9 cellular contexts compared by ENCODE assay signal in genomic region chr14:75223664-75224154, GRCh38. TPM values are rescaled to one million over a fixed set of nuclear protein-coding genes. Genes with fewer than 3 reads are reported as not detected.
DNase-seq lines count a peak whose midpoint lies in the region; ATAC-seq, FAIRE-seq and TF ChIP-seq lines count a peak whose summit lies in the region.
"Had no signal": no experiment of that assay in that cellular context is flagged by ENCODE, and none has a peak within 500 bp of the region (broad histone marks: within the 10 kb centered on the region; RNA-seq: fewer than 3 reads in every experiment).

No MANE protein-coding gene starts in this region.

- DNase-seq in EH (ENCODE audit: low read depth) = peak; percentile 73
- DNase-seq in H4 (ENCODE audit: low spot score) = peak; percentile 27
- DNase-seq in OCI-LY7 (ENCODE audit: low spot score) = peak; percentile 79
- DNase-seq in heart left ventricle = peak in 4 of 5 donors; percentile 37 to 64 (median 54)
- no peak for DNase-seq in urothelium cell line (ENCODE audit: low spot score)
- DNase-seq in DMS153 treated with DMSO at 0.1 percent for 48 hours (lab: John Stamatoyannopoulos, UW; ENCODE audit: unreplicated experiment) = no peak
- no peak for DNase-seq in activated CD4-positive, alpha-beta T cell treated with anti-CD3 and anti-CD28 coated beads for 1 hour
- DNase-seq: psoas muscle had no signal

- TF ChIP-seq CTCF in OCI-LY7 (conservative IDR thresholded peaks at IDR 0.05; ENCODE audit: low read length) (no peak), heart left ventricle (IDR thresholded peaks at IDR 0.05) (no peak)

- no peaks in the 10 kb centered on the region for H4K20me1 ChIP-seq in OCI-LY7 (ENCODE audit: insufficient read depth, low read length)

- POLR2A ChIA-PET in OCI-LY7 (lab: Charles Lee) = interaction anchor here (0.6 to 2.4 kb wide), 3 partner anchors 35 to 60 kb away, joined by 3 to 6 read pairs (median 3); no protein-coding TSS in a partner anchor

- H3K9me2 ChIP-seq in OCI-LY7 (ENCODE audit: insufficient read depth, low read length) = no peaks in the 10 kb centered on the region

- TF ChIP-seq POLR2A in heart left ventricle (IDR thresholded peaks at IDR 0.05) = no peak

- peak overlapping the region; percentile 60 for H3K4me2 ChIP-seq in OCI-LY7 (ENCODE audit: low read length)

- H3K4me1 ChIP-seq in OCI-LY7 (ENCODE audit: insufficient read depth, low read length, poor library complexity, severe bottlenecking) (peaks cover 49% of the 10 kb centered on the region), heart left ventricle (peaks cover 0 to 59% (median 0%) of the 10 kb centered on the region in 12 donors)

- H2AFZ ChIP-seq in OCI-LY7 (ENCODE audit: low read length) = peak overlapping the region; percentile 31; the same call in 1 of the 2 replicates

- FAIRE-seq in urothelium cell line (lab: Jason Lieb, UNC) = peak; percentile 48

- H3K4me3 ChIP-seq in OCI-LY7 (ENCODE audit: low read depth, low read length, poor library complexity, severe bottlenecking) (peak overlapping the region; percentile 21), heart left ventricle (no peak overlapping the region)
- H3K4me3 ChIP-seq: psoas muscle had no signal

- WGBS in heart left ventricle, 4 donors = 69 to 74% (median 71%) methylated on average over 4 of the region's 4 CpGs

- no peaks in the 10 kb centered on the region for H3K27me3 ChIP-seq in heart left ventricle

- H3K27ac ChIP-seq in OCI-LY7 (ENCODE audit: low read depth, low read length, poor library complexity, severe bottlenecking) (peak overlapping the region; percentile 51), heart left ventricle (peak overlapping the region in 1 of 12 donors; percentile 24)
- H3K27ac ChIP-seq: psoas muscle had no signal

- no peaks in the 10 kb centered on the region for H3K9me3 ChIP-seq in OCI-LY7 (ENCODE audit: low read length)
- no peaks in the 10 kb centered on the region for H3K9me3 ChIP-seq in heart left ventricle
- H3K9me3 ChIP-seq: psoas muscle had no signal

- CTCF ChIA-PET in OCI-LY7 (lab: Charles Lee; ENCODE audit: unreplicated experiment) = interaction anchor here (1.0 kb wide), 1 partner anchor 16 kb away, joined by 3 read pairs; no protein-coding TSS in a partner anchor

- ATAC-seq in heart left ventricle = peak in 3 of 4 donors; percentile 32 to 75 (median 69)
- no peak for ATAC-seq in GM21528 (IDR thresholded peaks at IDR 0.05; ENCODE audit: low FRiP score, unreplicated experiment)

- no TSS peak for BruUV-seq in OCI-LY7 (replicated peaks; lab: Mats Ljungman, UMichigan)

- intact Hi-C loops in OCI-LY7 (cut with micrococcal nuclease; ENCODE audit: unreplicated experiment) = loop anchor here (2.0 kb wide), 2 partner anchors 25 to 71 kb away; no protein-coding TSS in a partner anchor
- intact Hi-C loops in heart left ventricle (cut with DNase I) = no loop called here

- no peaks in the 10 kb centered on the region for H3K36me3 ChIP-seq in OCI-LY7 (ENCODE audit: insufficient read depth, low read length)
- no peaks in the 10 kb centered on the region for H3K36me3 ChIP-seq in heart left ventricle

- H3K79me2 ChIP-seq in OCI-LY7 (ENCODE audit: insufficient read depth, low read depth, low read length) = no peaks in the 10 kb centered on the region

RNA-seq across cellular contexts. Expression of gene TMED10, which starts 47.3 kb away (rescaled TPM):
- 364 and 433 TPM in 2 replicates for total RNA-seq in H4 (2014; rRNA removed; shearing (Covaris generic))
- total RNA-seq in OCI-LY7 (2014; rRNA removed; shearing (Covaris generic)) = 63.1 and 129 TPM in 2 replicates
- 221 and 232 TPM in 2 replicates for total RNA-seq in OCI-LY7 (2022)
- total RNA-seq in heart left ventricle = 100 to 1,000 TPM; 235 to 362 (median 275) TPM
- 100 to 1,000 TPM in 1 of 2 donors, 10 to 100 TPM in 1; 56.4 to 398 TPM for polyA plus RNA-seq in heart left ventricle

RNA-seq across cellular contexts. Expression of gene FOS, which starts 54.9 kb away (rescaled TPM):
- 21.5 and 22.0 TPM in 2 replicates for total RNA-seq in H4 (2014; rRNA removed; shearing (Covaris generic))
- total RNA-seq in OCI-LY7 (2014; rRNA removed; shearing (Covaris generic)) = 12.4 and 16.9 TPM in 2 replicates
- 3.3 and 4.6 TPM in 2 replicates for total RNA-seq in OCI-LY7 (2022)
- total RNA-seq in heart left ventricle = 100 to 1,000 TPM in 1 of 9 donors, 10 to 100 TPM in 6, 1 to 10 TPM in 2; 6.5 to 549 (median 28.6) TPM
- polyA plus RNA-seq in heart left ventricle = 10 to 100 TPM; 24.1 to 49.4 TPM

Comparison
In these comparisons a context has a peak if more than half of its experiments do, and no peak if none do; other contexts are left out.
1. DNase-seq: peak in EH (single experiment), H4 (single experiment), OCI-LY7 (single experiment) and heart left ventricle (4 of 5); none in urothelium cell line (single experiment), DMS153 treated with DMSO at 0.1 percent for 48 hours (single experiment) and activated CD4-positive, alpha-beta T cell treated with anti-CD3 and anti-CD28 coated beads for 1 hour (single experiment).